Comparison of ENCODE assay signal across 11 cellular contexts in the genomic region with DNA sequence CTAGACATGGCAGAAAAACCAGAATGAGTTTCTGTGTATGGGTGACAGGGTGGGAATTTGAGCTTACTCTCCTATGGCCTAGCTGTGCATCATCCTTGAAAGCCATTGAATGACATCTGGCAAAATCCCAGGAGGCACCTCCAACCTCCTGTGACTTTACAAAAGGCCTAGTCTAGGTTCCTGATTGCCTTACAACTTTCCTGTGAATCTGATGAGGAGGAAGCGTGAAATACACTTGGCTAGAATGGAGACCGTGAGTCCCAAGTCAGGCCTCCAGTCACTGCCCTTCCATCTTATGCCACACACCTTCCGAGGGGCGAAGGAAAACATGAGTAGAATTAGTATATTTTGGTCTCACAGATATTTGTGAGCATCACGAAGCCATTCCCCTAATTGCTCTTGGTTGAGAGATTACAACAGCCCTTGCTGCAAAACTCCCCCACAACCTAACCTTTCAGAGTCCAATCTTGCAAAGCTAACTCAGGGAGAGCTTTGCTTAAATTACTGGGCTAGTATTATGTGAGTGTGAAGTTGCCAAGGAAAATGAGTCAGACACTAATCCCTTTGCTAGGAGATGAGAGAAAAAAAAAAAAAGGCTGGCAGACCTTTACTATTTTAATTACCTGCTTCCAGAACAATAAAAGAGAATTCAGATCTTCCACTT. TPM values are rescaled to one million over a fixed set of nuclear protein-coding genes. Genes with fewer than 3 reads are reported as not detected.
DNase-seq lines count a peak whose midpoint lies in the region; ATAC-seq lines count a peak whose summit lies in the region.
"Had no signal": no experiment of that assay in that cellular context is flagged by ENCODE, and none has a peak within 500 bp of the region (broad histone marks: within the 10 kb centered on the region; RNA-seq: fewer than 3 reads in every experiment).

No MANE protein-coding gene starts in this region.

- DNase-seq in COLO829 (ENCODE audit: low spot score) (peak; percentile 35), NCI-H2171 (lab: John Stamatoyannopoulos, UW) (peak; percentile 15), myocyte (ENCODE audit: low read depth) (peak; percentile 45), germinal center (ENCODE audit: low spot score) (no peak)
- DNase-seq in stimulated activated CD4-positive, alpha-beta T cell treated with anti-CD3 and anti-CD28 coated beads, Interleukin-4, amount 100 ng/mL, for 4 hours, result no peak
- no peak for DNase-seq in activated CD4-positive, alpha-beta T cell treated with anti-CD3 and anti-CD28 coated beads for 1 hour
- DNase-seq: activated CD4-positive, alpha-beta T cell treated with anti-CD3 and anti-CD28 coated beads for 48 hours; GOT3; NCI-H1436 had no signal

- ATAC-seq in esophagus mucosa (peak; percentile 61), GM19324 (IDR thresholded peaks at IDR 0.05; ENCODE audit: low FRiP score, unreplicated experiment) (no peak)

RNA-seq across cellular contexts. Expression of a gene that starts 36.3 kb away (rescaled TPM):
- total RNA-seq in esophagus mucosa, result 16.5 TPM
- 28.5 and 29.6 TPM in 2 replicates for total RNA-seq in myocyte
- polyA plus RNA-seq in myocyte (2012), result 7.2 TPM

Comparison
In these comparisons a context has a peak if more than half of its experiments do, and no peak if none do; other contexts are left out.
1. DNase-seq: peak in COLO829 (single experiment), NCI-H2171 (single experiment) and myocyte (single experiment); none in germinal center (single experiment), stimulated activated CD4-positive, alpha-beta T cell treated with anti-CD3 and anti-CD28 coated beads, Interleukin-4, amount 100 ng/mL, for 4 hours (0 of 2) and activated CD4-positive, alpha-beta T cell treated with anti-CD3 and anti-CD28 coated beads for 1 hour (single experiment).